ENCODE assay signal across 23 cellular contexts in genomic region chr1:194339451-194339850, GRCh38.
"Had no signal": no experiment of that assay in that cellular context is flagged by ENCODE, and none has a peak within 500 bp of the region (broad histone marks: within the 10 kb centered on the region; RNA-seq: fewer than 3 reads in every experiment).

No MANE protein-coding gene starts in this region.

- H3K27me3 ChIP-seq: breast epithelium, heart right ventricle, neural progenitor cell, right atrium auricular region, suprapubic skin, tibial artery had no signal

- H3K4me3 ChIP-seq: breast epithelium, heart right ventricle, lower lobe of right lung, neural progenitor cell, right atrium auricular region, smooth muscle cell, suprapubic skin, tibial artery had no signal

- H3K36me3 ChIP-seq: breast epithelium, heart right ventricle, lower lobe of right lung, neural progenitor cell, right atrium auricular region, suprapubic skin, tibial artery had no signal

- H3K9ac ChIP-seq: neural progenitor cell had no signal

- ATAC-seq: activated CD8-positive, alpha-beta T cell treated with anti-CD3 and anti-CD28 coated beads for 36 hours; heart right ventricle; left lobe of liver; lower lobe of right lung; natural killer cell had no signal

- H3K9me3 ChIP-seq: breast epithelium, heart right ventricle, lower lobe of right lung, right atrium auricular region, suprapubic skin, tibial artery had no signal

- H3K27me3 Mint-ChIP-seq: activated CD8-positive, alpha-beta T cell treated with anti-CD3 and anti-CD28 coated beads for 36 hours had no signal

- H3K4me1 Mint-ChIP-seq: activated CD4-positive, alpha-beta T cell treated with anti-CD3 and anti-CD28 coated beads, Interleukin-2, amount 10 ng/mL, durations not matched to agents 7 days and 5 days; natural killer cell; neural progenitor cell had no signal

- H3K4me1 ChIP-seq: breast epithelium, heart right ventricle, lower lobe of right lung, neural progenitor cell, right atrium auricular region, suprapubic skin, tibial artery had no signal

- H3K27ac Mint-ChIP-seq: activated CD4-positive, alpha-beta T cell treated with anti-CD3 and anti-CD28 coated beads, Interleukin-2, amount 10 ng/mL, durations not matched to agents 7 days and 5 days; activated naive CD4-positive, alpha-beta T cell treated with anti-CD3 and anti-CD28 coated beads, Interleukin-2, amount 50 U/mL, for 72 hours; activated T-helper 2 cell treated with anti-CD3 and anti-CD28 coated beads, Interferon-gamma antibody, Interleukin-2, Interleukin-4, amounts not matched to agents 10 μg/mL and 5 μg/mL and 100 μg/mL, durations not matched to agents 14 hours and 24 hours and 36 hours; natural killer cell; neural progenitor cell had no signal

- DNase-seq: activated CD4-positive, alpha-beta T cell treated with anti-CD3 and anti-CD28 coated beads for 1 hour; activated CD4-positive, alpha-beta T cell treated with anti-CD3 and anti-CD28 coated beads, Interleukin-2, amount 10 ng/mL, durations not matched to agents 7 days and 5 days; activated CD8-positive, alpha-beta T cell treated with anti-CD3 and anti-CD28 coated beads for 36 hours; activated naive CD4-positive, alpha-beta T cell; activated T-cell treated with anti-CD3 and anti-CD28 coated beads, Interleukin-2, amount 50 U/mL, for 4 hours; central memory CD4-positive, alpha-beta T cell; heart right ventricle; kidney glomerular epithelial cell; lower lobe of right lung; mesenchymal stem cell; natural killer cell; stimulated activated CD4-positive, alpha-beta T cell treated with anti-CD3 and anti-CD28 coated beads, Interleukin-2, amount 100 ng/mL, for 24 hours; stimulated activated naive CD4-positive, alpha-beta T cell; T-helper 2 cell; tibial artery had no signal

- H3K4me2 ChIP-seq: neural progenitor cell, smooth muscle cell had no signal

- H3K27ac ChIP-seq: breast epithelium, heart right ventricle, lower lobe of right lung, neural progenitor cell, right atrium auricular region, suprapubic skin, tibial artery had no signal

- H3K4me3 Mint-ChIP-seq: activated CD4-positive, alpha-beta T cell treated with anti-CD3 and anti-CD28 coated beads, Interleukin-2, amount 10 ng/mL, durations not matched to agents 7 days and 5 days; activated CD8-positive, alpha-beta T cell treated with anti-CD3 and anti-CD28 coated beads for 36 hours; activated T-cell treated with anti-CD3 and anti-CD28 coated beads, Interleukin-2, amount 50 U/mL, for 4 hours; natural killer cell; neural progenitor cell had no signal

- H3K36me3 Mint-ChIP-seq: activated naive CD4-positive, alpha-beta T cell treated with anti-CD3 and anti-CD28 coated beads, Interleukin-2, amount 50 U/mL, for 72 hours; natural killer cell; neural progenitor cell had no signal

- H3K9me3 Mint-ChIP-seq: activated CD4-positive, alpha-beta T cell treated with anti-CD3 and anti-CD28 coated beads, Interleukin-2, amount 10 ng/mL, durations not matched to agents 7 days and 5 days; activated CD8-positive, alpha-beta T cell treated with anti-CD3 and anti-CD28 coated beads for 36 hours; activated naive CD4-positive, alpha-beta T cell treated with anti-CD3 and anti-CD28 coated beads, Interleukin-2, amount 50 U/mL, for 72 hours; activated T-cell treated with anti-CD3 and anti-CD28 coated beads, Interleukin-2, amount 50 U/mL, for 4 hours; activated T-helper 2 cell treated with anti-CD3 and anti-CD28 coated beads, Interferon-gamma antibody, Interleukin-2, Interleukin-4, amounts not matched to agents 10 μg/mL and 5 μg/mL and 100 μg/mL, durations not matched to agents 14 hours and 24 hours and 36 hours; neural progenitor cell had no signal

- H2AFZ ChIP-seq: neural progenitor cell had no signal
